11 cellular contexts compared by ENCODE assay signal in the genomic region with DNA sequence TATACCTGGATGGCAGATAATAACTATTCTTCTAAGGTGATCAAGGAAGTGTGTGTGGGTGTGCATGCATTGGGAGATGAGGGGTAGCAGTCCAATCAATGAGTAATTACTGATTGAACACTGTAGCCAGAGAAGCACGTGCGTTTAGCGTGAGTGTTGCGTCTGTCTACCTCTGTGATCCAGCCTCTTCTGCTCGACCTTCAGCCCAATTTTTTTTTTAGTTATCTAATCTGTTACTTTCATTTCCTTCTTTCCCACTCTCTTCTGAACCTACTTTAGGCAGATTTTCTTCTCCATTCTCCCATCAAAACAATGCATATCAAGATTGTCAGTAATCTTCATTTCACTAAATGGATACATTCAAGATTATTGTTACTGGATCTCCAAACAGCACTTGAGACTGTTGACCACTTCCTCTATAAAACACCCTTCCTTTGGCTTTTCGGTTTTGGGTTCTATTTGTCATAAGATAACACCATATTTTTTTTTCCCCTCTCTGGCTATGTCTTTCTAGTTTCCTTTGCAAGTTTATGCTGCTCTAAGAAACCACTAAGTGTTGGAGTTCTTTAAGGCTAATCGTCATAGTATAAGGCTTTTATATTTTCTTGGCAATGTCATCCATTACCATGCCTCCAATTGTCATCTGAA. TPM values are rescaled to one million over a fixed set of nuclear protein-coding genes. Genes with fewer than 3 reads are reported as not detected.
DNase-seq lines count a peak whose midpoint lies in the region; ATAC-seq and TF ChIP-seq lines count a peak whose summit lies in the region.
"Had no signal": no experiment of that assay in that cellular context is flagged by ENCODE, and none has a peak within 500 bp of the region (broad histone marks: within the 10 kb centered on the region; RNA-seq: fewer than 3 reads in every experiment).

No MANE protein-coding gene starts in this region.

- peaks cover 29% of the 10 kb centered on the region for H3K4me1 ChIP-seq in CD8-positive, alpha-beta memory T cell (ENCODE audit: insufficient read depth, low read length)
- peaks cover 0 to 11% (median 0%) of the 10 kb centered on the region in 12 donors for H3K4me1 ChIP-seq in heart left ventricle

- WGBS in heart left ventricle, 4 donors, result 68 to 72% (median 69%) methylated on average over 7 of the region's 7 CpGs

- no peaks in the 10 kb centered on the region for H3K27me3 Mint-ChIP-seq in CD8-positive, alpha-beta memory T cell

- ATAC-seq in GM19452 (IDR thresholded peaks at IDR 0.05; ENCODE audit: unreplicated experiment) (peak; percentile 87), HG03064 (IDR thresholded peaks at IDR 0.05; ENCODE audit: low read depth, unreplicated experiment) (peak; percentile 94), heart left ventricle (no peak)

- peak in 2 of 5 donors; percentile 1 to 70 for DNase-seq in CD8-positive, alpha-beta memory T cell
- DNase-seq in OCI-M1 (lab: John Stamatoyannopoulos, UW), result peak; percentile 71
- DNase-seq in stimulated activated CD4-positive, alpha-beta T cell treated with anti-CD3 and anti-CD28 coated beads, Interleukin-4, amount 100 ng/mL, for 1 hour, result no peak
- DNase-seq in heart left ventricle, result no peak
- no peak for DNase-seq in HCEC 1CT
- no peak for DNase-seq in activated CD4-positive, alpha-beta T cell treated with anti-CD3 and anti-CD28 coated beads, Interleukin-2, amount 50 U/mL, for 4 hours
- DNase-seq: GM23248, NCI-H2081 had no signal

- H3K27me3 ChIP-seq in CD8-positive, alpha-beta memory T cell (ENCODE audit: insufficient read depth, low read length, poor library complexity, severe bottlenecking), result no peaks in the 10 kb centered on the region
- no peaks in the 10 kb centered on the region for H3K27me3 ChIP-seq in heart left ventricle

- POLR2A ChIA-PET in CD8-positive, alpha-beta memory T cell (lab: Charles Lee), result no interaction called here

- H3K36me3 Mint-ChIP-seq in CD8-positive, alpha-beta memory T cell, result peaks cover 2 to 4% (median 2%) of the 10 kb centered on the region in 3 donors

- H3K4me3 Mint-ChIP-seq in CD8-positive, alpha-beta memory T cell, result no peak overlapping the region
- H3K4me3 Mint-ChIP-seq: nephron had no signal

- H3K9me3 ChIP-seq in CD8-positive, alpha-beta memory T cell (ENCODE audit: low read length), result no peaks in the 10 kb centered on the region
- H3K9me3 ChIP-seq in heart left ventricle, result peaks cover 0 to 11% (median 0%) of the 10 kb centered on the region in 12 donors

- no peak overlapping the region for H3K27ac Mint-ChIP-seq in CD8-positive, alpha-beta memory T cell
- H3K27ac Mint-ChIP-seq: nephron had no signal

- H3K36me3 ChIP-seq in CD8-positive, alpha-beta memory T cell (ENCODE audit: insufficient read depth, low read length), result no peaks in the 10 kb centered on the region
- no peaks in the 10 kb centered on the region for H3K36me3 ChIP-seq in heart left ventricle

- peaks cover 9 to 23% (median 22%) of the 10 kb centered on the region in 3 donors for H3K4me1 Mint-ChIP-seq in CD8-positive, alpha-beta memory T cell
- H3K4me1 Mint-ChIP-seq: nephron had no signal

- H3K9me3 Mint-ChIP-seq in CD8-positive, alpha-beta memory T cell, result no peaks in the 10 kb centered on the region
- H3K9me3 Mint-ChIP-seq: nephron had no signal

- peak overlapping the region; percentile 15 for H3K27ac ChIP-seq in CD8-positive, alpha-beta memory T cell (ENCODE audit: low read depth, low read length)
- no peak overlapping the region for H3K27ac ChIP-seq in heart left ventricle
- H3K27ac ChIP-seq: GM23248 had no signal

- no peak overlapping the region for H3K4me3 ChIP-seq in CD8-positive, alpha-beta memory T cell (ENCODE audit: low read length)
- H3K4me3 ChIP-seq in heart left ventricle, result no peak overlapping the region
- H3K4me3 ChIP-seq: GM23248 had no signal

- no peak for TF ChIP-seq POLR2A in heart left ventricle (IDR thresholded peaks at IDR 0.05)

- no peak for TF ChIP-seq CTCF in heart left ventricle (IDR thresholded peaks at IDR 0.05)

- intact Hi-C loops in heart left ventricle (cut with DNase I), result no loop called here

- CTCF ChIA-PET in CD8-positive, alpha-beta memory T cell (lab: Charles Lee), result no interaction called here

RNA-seq across cellular contexts. Expression of gene MCTP2, which starts 41.0 kb away (rescaled TPM):
- 10 to 100 TPM; 16.5 to 17.0 TPM for total RNA-seq in CD8-positive, alpha-beta memory T cell
- polyA plus RNA-seq in CD8-positive, alpha-beta memory T cell, result 13.6 TPM
- total RNA-seq in heart left ventricle, result 10 to 100 TPM in 1 of 9 donors, 1 to 10 TPM in 5, under 1 TPM in 3; 0.35 to 12.1 (median 6.3) TPM
- 1 to 10 TPM in 1 of 2 donors, under 1 TPM in 1; 0.57 to 1.1 TPM for polyA plus RNA-seq in heart left ventricle

Comparison
In these comparisons a context has a peak if more than half of its experiments do, and no peak if none do; other contexts are left out.
1. ATAC-seq: peak in GM19452 (single experiment) and HG03064 (single experiment); none in heart left ventricle (0 of 4).